ENCODE assay signal across 16 cellular contexts in genomic region chr22:23769321-23769965, GRCh38. TPM values are rescaled to one million over a fixed set of nuclear protein-coding genes. Genes with fewer than 3 reads are reported as not detected.
A peak's percentile ranks its signal among the peaks of the same experiment; 100 is the strongest.
DNase-seq lines count a peak whose midpoint lies in the region; ATAC-seq and TF ChIP-seq lines count a peak whose summit lies in the region.
"Had no signal": no experiment of that assay in that cellular context is flagged by ENCODE, and none has a peak within 500 bp of the region (broad histone marks: within the 10 kb centered on the region; RNA-seq: fewer than 3 reads in every experiment).

No MANE protein-coding gene starts in this region.

- H2BK15ac ChIP-seq in mesendoderm (replicated peaks; ENCODE audit: low read depth): no peak overlapping the region

- H4K5ac ChIP-seq in mesendoderm (ENCODE audit: low read length): no peak overlapping the region

- peaks cover 24 to 52% (median 31%) of the 10 kb centered on the region in 3 donors for H3K4me1 Mint-ChIP-seq in CD8-positive, alpha-beta memory T cell

- peak overlapping the region; percentile 43 to 88 (median 60) for H3K4me3 Mint-ChIP-seq in CD8-positive, alpha-beta memory T cell

- no peaks in the 10 kb centered on the region for H3K9me3 Mint-ChIP-seq in CD8-positive, alpha-beta memory T cell
- H3K9me3 Mint-ChIP-seq: H9 had no signal

- peaks cover 7 to 16% (median 14%) of the 10 kb centered on the region in 11 experiments; a peak in 17 of 22 replicates for H3K36me3 ChIP-seq in BLaER1 treated with 17β-estradiol and CSF1 and Interleukin-3, amounts not matched to agents 10 nM and 100 nM
- H3K36me3 ChIP-seq in CD8-positive, alpha-beta memory T cell (ENCODE audit: insufficient read depth, low read length): no peaks in the 10 kb centered on the region
- H3K36me3 ChIP-seq in mesendoderm (ENCODE audit: control insufficient read depth, insufficient read depth, low read length): no peaks in the 10 kb centered on the region
- H3K36me3 ChIP-seq: left lung had no signal

- H2BK5ac ChIP-seq in mesendoderm (ENCODE audit: low read length): no peak overlapping the region

- no peak overlapping the region for H3K18ac ChIP-seq in mesendoderm (ENCODE audit: low read length)

- H2BK120ac ChIP-seq in mesendoderm (ENCODE audit: low read depth, low read length): no peak overlapping the region

- peaks cover 0 to 4% (median 0%) of the 10 kb centered on the region in 3 donors for H3K36me3 Mint-ChIP-seq in CD8-positive, alpha-beta memory T cell

- ATAC-seq in GM18907 (IDR thresholded peaks at IDR 0.05; ENCODE audit: unreplicated experiment) (no peak), HG02981 (IDR thresholded peaks at IDR 0.05; ENCODE audit: unreplicated experiment) (no peak)
- ATAC-seq: left lung had no signal

- CTCF ChIA-PET in CD8-positive, alpha-beta memory T cell (lab: Charles Lee): interaction anchor here (0.7 to 1.9 kb wide), 10 partner anchors 9 to 895 kb away, joined by 3 to 8 read pairs (median 3); partner anchors contain the start of genes SLC2A11 and ZNF70
- CTCF ChIA-PET in RWPE1 (lab: Yijun Ruan, JAX): no interaction called here

- H3K9ac ChIP-seq in BLaER1 treated with 17β-estradiol and CSF1 and Interleukin-3, amounts not matched to agents 10 nM and 100 nM: peak overlapping the region in 6 of 11 experiments; percentile 1 to 92 (median 58); a peak in 10 of 22 replicates
- no peak overlapping the region for H3K9ac ChIP-seq in mesendoderm (ENCODE audit: low read length)

- peaks cover 4% of the 10 kb centered on the region for H3K79me1 ChIP-seq in mesendoderm (ENCODE audit: low read length)

- no CpG with 5 or more reads among the region's 6 CpGs for WGBS in mesendoderm (ENCODE audit: extremely low coverage, insufficient coverage, low lambda C conversion rate)

- no peak for TF ChIP-seq CTCF in RWPE1 (conservative IDR thresholded peaks at IDR 0.05; ENCODE audit: low read depth)

- no peak overlapping the region for H2AK5ac ChIP-seq in mesendoderm (ENCODE audit: low read length)

- no peak for DNase-seq in CD8-positive, alpha-beta memory T cell
- DNase-seq in RWPE1 (ENCODE audit: low spot score) (no peak), mesendoderm (no peak), D341Med (ENCODE audit: low spot score) (no peak), NCI-H1436 treated with DMSO at 0.1 percent for 48 hours (lab: John Stamatoyannopoulos, UW) (no peak)
- DNase-seq: activated CD8-positive, alpha-beta memory T cell treated with anti-CD3 and anti-CD28 coated beads for 24 hours; H9; hippocampal formation; left lung had no signal

- H3K27me3 ChIP-seq in BLaER1 treated with 17β-estradiol and CSF1 and Interleukin-3, amounts not matched to agents 10 nM and 100 nM: no peaks in the 10 kb centered on the region
- H3K27me3 ChIP-seq in CD8-positive, alpha-beta memory T cell (ENCODE audit: insufficient read depth, low read length, poor library complexity, severe bottlenecking): no peaks in the 10 kb centered on the region
- H3K27me3 ChIP-seq in mesendoderm (ENCODE audit: insufficient read depth, low read length, poor library complexity): peaks cover 3% of the 10 kb centered on the region

- H4K20me1 ChIP-seq in BLaER1 treated with 17β-estradiol and CSF1 and Interleukin-3, amounts not matched to agents 10 nM and 100 nM: peaks cover 15 to 27% (median 23%) of the 10 kb centered on the region in 11 experiments

- H3K56ac ChIP-seq in mesendoderm (ENCODE audit: low read length): peak overlapping the region; percentile 10

- H3K23ac ChIP-seq in mesendoderm (ENCODE audit: low read length): no peak overlapping the region

- no peak overlapping the region for H3K4ac ChIP-seq in mesendoderm (ENCODE audit: low read depth, low read length)

- no peak overlapping the region for H3K4me3 ChIP-seq in BLaER1 treated with 17β-estradiol and CSF1 and Interleukin-3, amounts not matched to agents 10 nM and 100 nM
- no peak overlapping the region for H3K4me3 ChIP-seq in CD8-positive, alpha-beta memory T cell (ENCODE audit: low read length)
- H3K4me3 ChIP-seq in mesendoderm (ENCODE audit: low read length): no peak overlapping the region
- H3K4me3 ChIP-seq: left lung had no signal

- no peak overlapping the region for H4K8ac ChIP-seq in mesendoderm (ENCODE audit: low read depth, low read length)

- peak overlapping the region; percentile 81 to 99 (median 97); a peak in 21 of 22 replicates for H3K4me2 ChIP-seq in BLaER1 treated with 17β-estradiol and CSF1 and Interleukin-3, amounts not matched to agents 10 nM and 100 nM
- H3K4me2 ChIP-seq in mesendoderm (ENCODE audit: low read length): no peak overlapping the region

- peak overlapping the region in 1 of 8 donors; percentile 56 for H3K27ac Mint-ChIP-seq in CD8-positive, alpha-beta memory T cell
- H3K27ac Mint-ChIP-seq: H9 had no signal

- peaks cover 45 to 89% (median 86%) of the 10 kb centered on the region in 10 experiments for H3K4me1 ChIP-seq in BLaER1 treated with 17β-estradiol and CSF1 and Interleukin-3, amounts not matched to agents 10 nM and 100 nM
- H3K4me1 ChIP-seq in CD8-positive, alpha-beta memory T cell (ENCODE audit: insufficient read depth, low read length): peaks cover 26% of the 10 kb centered on the region
- H3K4me1 ChIP-seq in mesendoderm (ENCODE audit: control insufficient read depth, low read depth, low read length): peaks cover 4% of the 10 kb centered on the region

- H3K9me3 ChIP-seq in BLaER1 treated with 17β-estradiol and CSF1 and Interleukin-3, amounts not matched to agents 10 nM and 100 nM (replicated peaks in 1 of 11): no peaks in the 10 kb centered on the region
- no peaks in the 10 kb centered on the region for H3K9me3 ChIP-seq in CD8-positive, alpha-beta memory T cell (ENCODE audit: low read length)
- H3K9me3 ChIP-seq: left lung had no signal

- H3K27me3 Mint-ChIP-seq in CD8-positive, alpha-beta memory T cell: no peaks in the 10 kb centered on the region

- H3K27ac ChIP-seq in BLaER1 treated with 17β-estradiol and CSF1 and Interleukin-3, amounts not matched to agents 10 nM and 100 nM: peak overlapping the region in 6 of 11 experiments; percentile 41 to 93 (median 68); a peak in 12 of 22 replicates
- H3K27ac ChIP-seq in CD8-positive, alpha-beta memory T cell (ENCODE audit: low read depth, low read length): no peak overlapping the region
- H3K27ac ChIP-seq in RWPE1 (peak overlapping the region; percentile 82), mesendoderm (ENCODE audit: low read depth, low read length) (no peak overlapping the region)
- H3K27ac ChIP-seq: left lung had no signal

- POLR2A ChIA-PET in CD8-positive, alpha-beta memory T cell (lab: Charles Lee): no interaction called here
- POLR2A ChIA-PET in RWPE1 (lab: Yijun Ruan, JAX; ENCODE audit: low non-redundant PET): no interaction called here

- H3K79me2 ChIP-seq in mesendoderm (ENCODE audit: control insufficient read depth, insufficient read depth, low read length): no peaks in the 10 kb centered on the region

RNA-seq across cellular contexts. Expression of gene CHCHD10, which starts 1.7 kb away (rescaled TPM):
- total RNA-seq in CD8-positive, alpha-beta memory T cell: 100 to 1,000 TPM; 172 to 186 TPM
- polyA plus RNA-seq in CD8-positive, alpha-beta memory T cell: 34.0 TPM
- polyA plus RNA-seq in mesendoderm (2013, experiment 1 of 2): 186 TPM
- polyA plus RNA-seq in mesendoderm (2013, experiment 2 of 2): 187 TPM

RNA-seq across cellular contexts. Expression of gene MMP11, which starts 3.2 kb away (rescaled TPM):
- 1 to 10 TPM in 1 of 2 experiments, under 1 TPM in 1; 0.90 to 1.6 TPM for total RNA-seq in CD8-positive, alpha-beta memory T cell
- 1.9 TPM for polyA plus RNA-seq in CD8-positive, alpha-beta memory T cell
- 0.79 TPM for polyA plus RNA-seq in mesendoderm (2013, experiment 1 of 2)
- 0.97 TPM for polyA plus RNA-seq in mesendoderm (2013, experiment 2 of 2)

RNA-seq across cellular contexts. Expression of gene C22orf15, which starts 6.7 kb away (rescaled TPM):
- under 1 TPM; 0.81 to 0.93 TPM for total RNA-seq in CD8-positive, alpha-beta memory T cell
- 0.75 TPM for polyA plus RNA-seq in CD8-positive, alpha-beta memory T cell
- 1.6 TPM for polyA plus RNA-seq in mesendoderm (2013, experiment 1 of 2)
- polyA plus RNA-seq in mesendoderm (2013, experiment 2 of 2): 1.7 TPM
- total RNA-seq: cerebellum had no signal

RNA-seq across cellular contexts. Expression of gene VPREB3, which starts 15.2 kb away (rescaled TPM):
- not detected for total RNA-seq in CD8-positive, alpha-beta memory T cell
- not detected for polyA plus RNA-seq in CD8-positive, alpha-beta memory T cell
- polyA plus RNA-seq in mesendoderm (2013, experiment 1 of 2): 0.22 TPM
- polyA plus RNA-seq in mesendoderm (2013, experiment 2 of 2): 0.21 TPM
- total RNA-seq: cerebellum; epithelial cell of proximal tubule; left lung; T-helper 2 cell treated with Interferon-gamma antibody and Interleukin-4, amounts not matched to agents 100 ng/mL and 5 ng/mL, for 36 hours; temporal lobe had no signal

RNA-seq across cellular contexts. Expression of gene SMARCB1, which starts 17.3 kb away (rescaled TPM):
- total RNA-seq in CD8-positive, alpha-beta memory T cell: 100 to 1,000 TPM; 113 to 120 TPM
- 40.4 TPM for polyA plus RNA-seq in CD8-positive, alpha-beta memory T cell
- polyA plus RNA-seq in mesendoderm (2013, experiment 1 of 2): 73.6 TPM
- polyA plus RNA-seq in mesendoderm (2013, experiment 2 of 2): 74.4 TPM

Comparison
In these comparisons a context has a peak if more than half of its experiments do, and no peak if none do; other contexts are left out.
1. H3K27ac ChIP-seq: peak in BLaER1 treated with 17β-estradiol and CSF1 and Interleukin-3, amounts not matched to agents 10 nM and 100 nM (6 of 11) and RWPE1 (single experiment); none in CD8-positive, alpha-beta memory T cell (single experiment) and mesendoderm (single experiment).